In genomic region chr5:80588858-80589540, GRCh38 we compare ENCODE assay signal across 18 cellular contexts. TPM values are rescaled to one million over a fixed set of nuclear protein-coding genes. Genes with fewer than 3 reads are reported as not detected.
A peak's percentile ranks its signal among the peaks of the same experiment; 100 is the strongest.
DNase-seq lines count a peak whose midpoint lies in the region; ATAC-seq and TF ChIP-seq lines count a peak whose summit lies in the region.
"Had no signal": no experiment of that assay in that cellular context is flagged by ENCODE, and none has a peak within 500 bp of the region (broad histone marks: within the 10 kb centered on the region; RNA-seq: fewer than 3 reads in every experiment).

No MANE protein-coding gene starts in this region.

- no peaks in the 10 kb centered on the region for H3K36me3 Mint-ChIP-seq in WTC11
- H3K36me3 Mint-ChIP-seq: CD4-positive, alpha-beta memory T cell had no signal

- no peak overlapping the region for H3K14ac ChIP-seq in neuronal stem cell (ENCODE audit: low read length)

- H2BK15ac ChIP-seq in neuronal stem cell (ENCODE audit: low read length) = no peak overlapping the region

- H3K18ac ChIP-seq in neuronal stem cell (ENCODE audit: low read length) = no peak overlapping the region

- no peak overlapping the region for H3K4ac ChIP-seq in neuronal stem cell (ENCODE audit: low read length)

- no peak overlapping the region for H2AK5ac ChIP-seq in neuronal stem cell (ENCODE audit: low read depth, low read length)

- H2BK5ac ChIP-seq in neuronal stem cell (ENCODE audit: low read length) = no peak overlapping the region

- H3K9me3 ChIP-seq in neuronal stem cell (replicated peaks in 1 of 2; ENCODE audit: control insufficient read depth in 2 of 2, insufficient read depth in 1 of 2, low read depth in 1 of 2, low read length in 2 of 2) (no peaks in the 10 kb centered on the region), upper lobe of right lung (no peaks in the 10 kb centered on the region)

- TF ChIP-seq CTCF in WTC11 (IDR thresholded peaks at IDR 0.05) (no peak), upper lobe of right lung (IDR thresholded peaks at IDR 0.05) (no peak)

- CTCF ChIA-PET in WTC11 (lab: Charles Lee) = interaction anchor here (1.4 kb wide), 2 partner anchors 85 to 108 kb away, joined by 5 to 6 read pairs; no protein-coding TSS in a partner anchor

- no peak overlapping the region for H4K8ac ChIP-seq in neuronal stem cell (ENCODE audit: low read depth, low read length)

- H3K4me2 ChIP-seq in neuronal stem cell (ENCODE audit: insufficient read depth, low read length, poor library complexity, severe bottlenecking) = no peak overlapping the region

- H4K91ac ChIP-seq in neuronal stem cell (ENCODE audit: low read depth, low read length, poor library complexity) = no peak overlapping the region

- H3K9ac ChIP-seq in neuronal stem cell (ENCODE audit: low read depth, low read length, poor library complexity) = no peak overlapping the region

- DNase-seq in WTC11 (ENCODE audit: low spot score) (no peak), neuronal stem cell (ENCODE audit: low spot score) (no peak), upper lobe of right lung (no peak), SHP77 treated with DMSO at 0.1 percent for 48 hours (lab: John Stamatoyannopoulos, UW) (no peak)
- DNase-seq: C1 segment of cervical spinal cord; Calu3; CD4-positive, alpha-beta memory T cell; COR-L47; DMS153; DND-41; GOT3; H7; HCEC 1CT had no signal

- POLR2A ChIA-PET in WTC11 (lab: Charles Lee) = no interaction called here

- no peaks in the 10 kb centered on the region for H3K9me3 Mint-ChIP-seq in WTC11

- ATAC-seq in WTC11 (peak; percentile 56), upper lobe of right lung (peak; percentile 23), HG02981 (IDR thresholded peaks at IDR 0.05; ENCODE audit: unreplicated experiment) (no peak), GM18858 (IDR thresholded peaks at IDR 0.05; ENCODE audit: unreplicated experiment) (no peak)

- peaks cover 8% of the 10 kb centered on the region for H3K4me1 Mint-ChIP-seq in WTC11
- H3K4me1 Mint-ChIP-seq: CD4-positive, alpha-beta memory T cell had no signal

- no peak overlapping the region for H2BK12ac ChIP-seq in neuronal stem cell (ENCODE audit: low read length)

- H3K27ac ChIP-seq in neuronal stem cell (replicated peaks; ENCODE audit: low read length) = no peak overlapping the region
- no peak overlapping the region for H3K27ac ChIP-seq in upper lobe of right lung

- peak overlapping the region; percentile 64 for H2AFZ ChIP-seq in neuronal stem cell (ENCODE audit: low read length)

- no CpG with 5 or more reads among the region's 8 CpGs for WGBS in neuronal stem cell (ENCODE audit: extremely low coverage in 2 of 2, insufficient read length in 2 of 2, insufficient replicate concordance in 1 of 2), 2 donors

- H3K27ac Mint-ChIP-seq in WTC11 = no peak overlapping the region
- H3K27ac Mint-ChIP-seq: CD4-positive, alpha-beta memory T cell had no signal

- no peak overlapping the region for H3K23ac ChIP-seq in neuronal stem cell (ENCODE audit: low read depth, low read length, poor library complexity)

- no peak overlapping the region for H3K4me3 Mint-ChIP-seq in WTC11
- H3K4me3 Mint-ChIP-seq: CD4-positive, alpha-beta memory T cell had no signal

- H3K4me3 ChIP-seq in neuronal stem cell (ENCODE audit: low read length in 2 of 2) (no peak overlapping the region), upper lobe of right lung (no peak overlapping the region)

- intact Hi-C loops in upper lobe of right lung (cut with DNase I) = no loop called here

- no peaks in the 10 kb centered on the region for H3K79me1 ChIP-seq in neuronal stem cell (ENCODE audit: low read depth, low read length)

- H3K4me1 ChIP-seq in neuronal stem cell (ENCODE audit: control insufficient read depth in 2 of 2, insufficient read depth in 1 of 2, low read depth in 1 of 2, low read length in 2 of 2) = peaks cover 2 to 5% of the 10 kb centered on the region in 2 donors
- no peaks in the 10 kb centered on the region for H3K4me1 ChIP-seq in upper lobe of right lung

- H3K36me3 ChIP-seq in neuronal stem cell (replicated peaks in 1 of 2; ENCODE audit: control insufficient read depth in 2 of 2, insufficient read depth in 2 of 2, low read length in 2 of 2) (no peaks in the 10 kb centered on the region), upper lobe of right lung (no peaks in the 10 kb centered on the region)

- H3K27me3 ChIP-seq in neuronal stem cell (ENCODE audit: control insufficient read depth in 3 of 3, insufficient read depth in 3 of 3, low read depth in 1 of 3, low read length in 3 of 3) = no peaks in the 10 kb centered on the region
- H3K27me3 ChIP-seq in upper lobe of right lung = no peaks in the 10 kb centered on the region

- H3K27me3 Mint-ChIP-seq in WTC11 (ENCODE audit: low read depth) = no peaks in the 10 kb centered on the region

- no peak overlapping the region for H2BK120ac ChIP-seq in neuronal stem cell (ENCODE audit: low read depth, low read length)

TF ChIP-seq in WTC11, 78 proteins besides CTCF, POLR2A, EP300 and RAD21:
- TF ChIP-seq NFYB (CRISPR knock-in tag; conservative IDR thresholded peaks at IDR 0.05; ENCODE audit: low read depth) (no peak), EMX1 (CRISPR knock-in tag; IDR thresholded peaks at IDR 0.05) (no peak)
- TF ChIP-seq, protein P1, sequence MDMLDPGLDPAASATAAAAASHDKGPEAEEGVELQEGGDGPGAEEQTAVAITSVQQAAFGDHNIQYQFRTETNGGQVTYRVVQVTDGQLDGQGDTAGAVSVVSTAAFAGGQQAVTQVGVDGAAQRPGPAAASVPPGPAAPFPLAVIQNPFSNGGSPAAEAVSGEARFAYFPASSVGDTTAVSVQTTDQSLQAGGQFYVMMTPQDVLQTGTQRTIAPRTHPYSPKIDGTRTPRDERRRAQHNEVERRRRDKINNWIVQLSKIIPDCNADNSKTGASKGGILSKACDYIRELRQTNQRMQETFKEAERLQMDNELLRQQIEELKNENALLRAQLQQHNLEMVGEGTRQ (CRISPR knock-in tag; IDR thresholded peaks at IDR 0.05) = peak; percentile 19; the same call in 1 of the 2 replicates
TF ChIP-seq in WTC11: peak in this region for 1.

RNA-seq across cellular contexts. Expression of gene ANKRD34B, which starts 18.9 kb away (rescaled TPM):
- total RNA-seq in WTC11 (2021) (1.6 to 3.6 TPM (median 3.4 TPM) in 3 replicates), upper lobe of right lung (0.35 TPM)
- 3.1 TPM for polyA plus RNA-seq in neuronal stem cell (2013, experiment 1 of 2)
- polyA plus RNA-seq in neuronal stem cell (2013, experiment 2 of 2) = 3.5 TPM
- total RNA-seq: A172; A673; CD4-positive, alpha-beta memory T cell had no signal
- polyA plus RNA-seq: BJ; CD4-positive, alpha-beta memory T cell had no signal

Comparison
In these comparisons a context has a peak if more than half of its experiments do, and no peak if none do; other contexts are left out.
1. ATAC-seq: peak in WTC11 (single experiment) and upper lobe of right lung (single experiment); none in HG02981 (single experiment) and GM18858 (single experiment).